In the genomic region with DNA sequence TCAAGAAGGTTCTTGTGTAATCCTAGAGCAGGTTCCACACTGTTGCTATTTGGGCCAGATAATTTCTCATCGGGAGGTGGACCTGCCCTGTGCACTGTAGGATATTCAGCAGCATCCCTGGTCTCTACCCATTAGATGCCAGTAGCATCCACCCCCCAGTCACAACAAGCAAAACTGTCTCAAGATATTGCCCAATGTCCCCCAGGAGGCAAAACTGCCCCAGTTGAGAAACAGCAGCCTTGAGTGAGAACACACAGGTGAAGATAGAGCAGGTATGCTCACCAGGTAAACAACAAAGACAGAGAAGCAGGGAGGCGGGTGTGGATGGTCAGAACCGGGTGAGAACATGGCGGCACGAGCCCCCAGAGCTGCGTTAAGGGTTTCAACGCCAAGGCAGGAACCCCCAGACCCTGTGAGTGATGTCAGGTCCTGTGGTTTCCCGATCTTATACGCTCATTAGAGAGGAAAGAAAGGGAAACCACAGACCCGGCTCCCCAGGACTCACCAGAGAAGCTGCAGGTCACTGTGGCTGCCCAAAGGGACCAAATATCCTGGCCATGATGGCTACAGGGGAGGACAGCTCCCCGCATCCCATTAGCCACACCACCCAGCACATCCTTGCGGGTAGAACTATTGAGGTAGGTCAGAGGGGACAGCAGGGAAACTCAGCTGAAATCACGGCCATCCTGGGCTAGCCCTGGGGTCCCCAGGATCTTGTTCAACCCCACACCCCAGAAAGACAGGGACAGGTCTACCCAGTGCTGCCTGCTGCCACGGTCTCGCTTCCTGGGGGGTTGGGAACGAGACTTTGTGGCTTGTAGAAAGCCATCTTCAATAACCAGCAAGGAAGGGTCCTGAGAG, we compare ENCODE assay signal across 9 cellular contexts. TPM values are rescaled to one million over a fixed set of nuclear protein-coding genes. Genes with fewer than 3 reads are reported as not detected.
A peak's percentile ranks its signal among the peaks of the same experiment; 100 is the strongest.
DNase-seq lines count a peak whose midpoint lies in the region; ATAC-seq, FAIRE-seq and TF ChIP-seq lines count a peak whose summit lies in the region.
"Had no signal": no experiment of that assay in that cellular context is flagged by ENCODE, and none has a peak within 500 bp of the region (broad histone marks: within the 10 kb centered on the region; RNA-seq: fewer than 3 reads in every experiment).

No MANE protein-coding gene starts in this region.

- peaks cover 27% of the 10 kb centered on the region for H3K4me1 ChIP-seq in GM12878 (ENCODE audit: control insufficient read depth, insufficient read depth, low read length)
- H3K4me1 ChIP-seq in trophoblast cell (ENCODE audit: control insufficient read depth in 1 of 2, insufficient read depth in 2 of 2, low read length in 2 of 2), result peaks cover 45 to 49% of the 10 kb centered on the region in 2 experiments

- H3K9ac ChIP-seq in GM12878 (ENCODE audit: control insufficient read depth, insufficient read depth, low read length), result peak overlapping the region; percentile 73
- no peak overlapping the region for H3K9ac ChIP-seq in trophoblast cell (ENCODE audit: low read length)

- H3K27me3 ChIP-seq in GM12878 (replicated peaks in 1 of 2; ENCODE audit: control insufficient read depth in 2 of 2, insufficient read depth in 2 of 2, low read length in 1 of 2) (no peaks in the 10 kb centered on the region), trophoblast cell (ENCODE audit: insufficient read depth, low read length) (no peaks in the 10 kb centered on the region)

- H3K23ac ChIP-seq in trophoblast cell (ENCODE audit: low read length), result no peak overlapping the region

- peak overlapping the region; percentile 88 for H3K4me2 ChIP-seq in GM12878 (ENCODE audit: control insufficient read depth, insufficient read depth)
- no peak overlapping the region for H3K4me2 ChIP-seq in trophoblast cell (ENCODE audit: low read length)

- peak overlapping the region; percentile 86 for H3K18ac ChIP-seq in trophoblast cell (ENCODE audit: low read length)

- H2BK5ac ChIP-seq in trophoblast cell (ENCODE audit: low read depth, low read length, poor library complexity), result peak overlapping the region; percentile 18

- H4K91ac ChIP-seq in trophoblast cell (ENCODE audit: low read depth, low read length), result peak overlapping the region; percentile 92

- no peak for TF ChIP-seq RAD21 in GM12878 (IDR thresholded peaks at IDR 0.05; ENCODE audit: insufficient read depth, low read depth, low read length)

- H3K14ac ChIP-seq in trophoblast cell (ENCODE audit: low read length), result peak overlapping the region; percentile 25

- no peak overlapping the region for H4K12ac ChIP-seq in trophoblast cell (ENCODE audit: low read depth, low read length)

- intact Hi-C loops in GM12878 (cut with micrococcal nuclease; ENCODE audit: unreplicated experiment), result loop anchor here (2.0 kb wide), 1 partner anchor 20 kb away; no protein-coding TSS in a partner anchor

- peak overlapping the region; percentile 22 for H2BK120ac ChIP-seq in trophoblast cell (ENCODE audit: insufficient read depth, low read length, poor library complexity)

- RAD21 ChIA-PET in GM12878 (lab: Charles Lee; ENCODE audit: unreplicated experiment), result interaction anchor here (0.7 to 2.2 kb wide), 14 partner anchors 8 to 99 kb away, joined by 3 to 16 read pairs (median 4); a partner anchor contains a TSS

- no peaks in the 10 kb centered on the region for H4K20me1 ChIP-seq in GM12878 (ENCODE audit: control insufficient read depth, insufficient read depth)

- H3K36me3 ChIP-seq in GM12878 (ENCODE audit: control insufficient read depth in 2 of 2, insufficient read depth in 2 of 2, low read length in 1 of 2) (peaks cover 0 to 6% of the 10 kb centered on the region in 2 experiments; a peak in 2 of 4 replicates), trophoblast cell (ENCODE audit: control insufficient read depth in 1 of 2, insufficient read depth in 2 of 2, low read length in 2 of 2) (peaks cover 16 to 17% of the 10 kb centered on the region in 2 experiments)

- H3K4me3 ChIP-seq in GM12878, result peak overlapping the region; percentile 59; the same call in 1 of the 2 replicates
- H3K4me3 ChIP-seq in trophoblast cell (ENCODE audit: low read depth, low read length), result no peak overlapping the region

- POLR2A ChIA-PET in GM12878 (lab: Charles Lee), result interaction anchor here (0.6 to 3.9 kb wide), 10 partner anchors 9 to 72 kb away, joined by 3 to 28 read pairs (median 6); no protein-coding TSS in a partner anchor

- H3K79me2 ChIP-seq in GM12878 (ENCODE audit: control insufficient read depth, insufficient read depth, low read length) (peaks cover 10% of the 10 kb centered on the region), trophoblast cell (ENCODE audit: control insufficient read depth, insufficient read depth, low read length, poor library complexity) (peaks cover 18% of the 10 kb centered on the region)

- in situ Hi-C loops in GM12878 (cut with MboI), result no loop called here

- H2AFZ ChIP-seq in GM12878 (ENCODE audit: control insufficient read depth, low read depth, low read length) (peak overlapping the region; percentile 35), trophoblast cell (ENCODE audit: insufficient read depth, low read length, poor library complexity) (no peak overlapping the region)

- CTCF ChIA-PET in GM12878 (lab: Yijun Ruan, JAX), result interaction anchor here (0.9 to 3.8 kb wide), 9 partner anchors 9 to 564 kb away, joined by 3 to 28 read pairs (median 5); a partner anchor contains a TSS

- peak overlapping the region; percentile 87 for H3K4ac ChIP-seq in trophoblast cell (ENCODE audit: low read depth, low read length)

- peak overlapping the region; percentile 15 for H4K8ac ChIP-seq in trophoblast cell (ENCODE audit: low read depth, low read length)

- peak overlapping the region; percentile 20 for H2BK12ac ChIP-seq in trophoblast cell (ENCODE audit: low read length)

- TF ChIP-seq CTCF in GM12878 (IDR thresholded peaks at IDR 0.05 in 2 of 3, conservative IDR thresholded peaks at IDR 0.05 in 1 of 3; ENCODE audit: control insufficient read depth in 2 of 3, extremely low read depth in 1 of 3, insufficient read depth in 1 of 3, low read depth in 3 of 3, low read length in 3 of 3) (no peak), omental fat pad (IDR thresholded peaks at IDR 0.05) (no peak)

- peak overlapping the region; percentile 14 for H2AK5ac ChIP-seq in trophoblast cell (ENCODE audit: low read length)

- TF ChIP-seq POLR2A in GM12878 (IDR thresholded peaks at IDR 0.05; ENCODE audit: low read depth, low read length), result no peak

- DNase-seq in GM12878 (ENCODE audit: low read depth, low spot score), result no peak
- DNase-seq in trophoblast cell, result peak; percentile 53 to 65
- no peak for DNase-seq in Kasumi-1 (lab: John Stamatoyannopoulos, UW)
- DNase-seq in omental fat pad (ENCODE audit: low spot score), result no peak
- DNase-seq in H4 (ENCODE audit: low spot score), result no peak
- DNase-seq in NCI-H345 treated with DMSO at 0.1 percent for 48 hours (lab: John Stamatoyannopoulos, UW; ENCODE audit: unreplicated experiment), result no peak

- H3K79me1 ChIP-seq in trophoblast cell (ENCODE audit: low read length), result peaks cover 26% of the 10 kb centered on the region

- no TSS peak for BruUV-seq in GM12878 (replicated peaks; lab: Mats Ljungman, UMichigan)

- 0% methylated on average over 16 of the region's 16 CpGs for WGBS in GM12878 (ENCODE audit: insufficient coverage, insufficient replicate concordance, low lambda C conversion rate, missing lambda C conversion rate)
- WGBS in trophoblast cell (ENCODE audit: extremely low coverage, insufficient coverage, insufficient read length), result no CpG with 5 or more reads among the region's 16 CpGs

- H3K9me3 ChIP-seq in GM12878 (replicated peaks; ENCODE audit: control insufficient read depth, insufficient read depth, low read length) (no peaks in the 10 kb centered on the region), trophoblast cell (ENCODE audit: insufficient read depth, low read depth, low read length) (peaks cover 2% of the 10 kb centered on the region)

- H3K27ac ChIP-seq in GM12878 (ENCODE audit: control insufficient read depth, insufficient read depth) (peak overlapping the region; percentile 87), trophoblast cell (ENCODE audit: low read depth, low read length) (peak overlapping the region; percentile 2)

- FAIRE-seq in GM12878 (lab: Jason Lieb, UNC), result peak; percentile 74

- TF ChIP-seq EP300 in GM12878 (IDR thresholded peaks at IDR 0.05; ENCODE audit: borderline replicate concordance in 1 of 2, control insufficient read depth in 1 of 2, low read depth in 2 of 2, low read length in 2 of 2), result no peak

- SMC1A ChIA-PET in GM12878 (lab: Charles Lee; ENCODE audit: uncharacterized antibody, unreplicated experiment), result interaction anchor here (0.6 to 2.9 kb wide), 17 partner anchors 9 to 564 kb away, joined by 3 to 21 read pairs (median 5); no protein-coding TSS in a partner anchor

- ATAC-seq in GM19324 (IDR thresholded peaks at IDR 0.05; ENCODE audit: low FRiP score, unreplicated experiment) (peak; percentile 30), HG03045 (IDR thresholded peaks at IDR 0.05; ENCODE audit: unreplicated experiment) (peak; percentile 38), GM12878 (peak; percentile 61), omental fat pad (ENCODE audit: low FRiP score) (no peak)

RNA-seq across cellular contexts. Expression of a gene that starts 21.2 kb away (rescaled TPM):
- total RNA-seq in GM12878 (2013; cell fraction: nucleolus; rRNA removed), result 31.6 and 35.8 TPM in 2 replicates
- total RNA-seq in GM12878 (2014; rRNA removed) (2.7 and 3.1 TPM in 2 replicates), GM12878 (2014; rRNA removed; fragmentation: Illumina TruSeq; extraction: Trizol) (0.97 and 1.3 TPM in 2 replicates), GM12878 (2021) (3.0 and 3.5 TPM in 2 replicates), omental fat pad (100 to 1,000 TPM; 137 to 224 (median 181) TPM)
- 0.71 TPM for polyA plus RNA-seq in GM12878 (2011; ENCODE audit: low read depth)
- polyA plus RNA-seq in GM12878 (2011; rRNA removed) (5.9 and 7.1 TPM in 2 replicates), GM12878 (2014; fragmentation: Illumina TruSeq; extraction: Trizol) (1.4 TPM in 2 replicates), GM12878 (2014; fragmentation: Nextera tagmentation; extraction: Ambion mirVana) (under 1 TPM; 0.05 to 0.20 TPM), GM12878 (2014; rRNA removed) (2.5 and 2.8 TPM in 2 replicates), GM12878 (2016; fragmentation: Nextera tagmentation; extraction: Ambion mirVana) (1 to 10 TPM; 3.7 to 3.8 TPM)
- polyA plus RNA-seq in GM12878 (2011; cell fraction: cytosol; rRNA removed), result 8.1 and 10.0 TPM in 2 replicates
- 11.7 and 13.6 TPM in 2 replicates for polyA plus RNA-seq in GM12878 (2011; cell fraction: nucleus; rRNA removed)
- 1.1 and 2.5 TPM in 2 replicates for polyA plus RNA-seq in GM12878 (2012)
- 9.4 and 26.8 TPM in 2 replicates for polyA minus RNA-seq in GM12878 (2011; rRNA and poly(A)+ RNA removed)
- polyA minus RNA-seq in GM12878 (2011; cell fraction: cytosol; rRNA and poly(A)+ RNA removed), result 6.2 and 7.5 TPM in 2 replicates
- polyA minus RNA-seq in GM12878 (2011; cell fraction: nucleus; rRNA and poly(A)+ RNA removed), result 13.8 and 28.0 TPM in 2 replicates
- 31.8 and 33.8 TPM in 2 replicates for polyA plus RNA-seq in trophoblast cell (2013)
- 29.8 and 30.9 TPM in 2 replicates for total RNA-seq in H4 (2014; rRNA removed; shearing (Covaris generic))

RNA-seq across cellular contexts. Expression of a gene that starts 28.9 kb away (rescaled TPM):
- not detected in 2 replicates for total RNA-seq in GM12878 (2013; cell fraction: nucleolus; rRNA removed)
- total RNA-seq in GM12878 (2014; rRNA removed) (not detected in 2 replicates), GM12878 (2014; rRNA removed; fragmentation: Illumina TruSeq; extraction: Trizol) (not detected in 2 replicates), GM12878 (2021) (not detected in 2 replicates), omental fat pad (under 1 TPM in 1 of 4 donors, not detected in 3; 0.65 TPM)
- not detected for polyA plus RNA-seq in GM12878 (2011; ENCODE audit: low read depth)
- polyA plus RNA-seq in GM12878 (2011; rRNA removed) (not detected in 2 replicates), GM12878 (2014; fragmentation: Illumina TruSeq; extraction: Trizol) (not detected in 2 replicates), GM12878 (2014; fragmentation: Nextera tagmentation; extraction: Ambion mirVana) (not detected), GM12878 (2014; rRNA removed) (not detected in 2 replicates), GM12878 (2016; fragmentation: Nextera tagmentation; extraction: Ambion mirVana) (not detected)
- 0.15 TPM in 1 of 2 replicates, not detected in the other for polyA plus RNA-seq in GM12878 (2011; cell fraction: cytosol; rRNA removed)
- polyA plus RNA-seq in GM12878 (2011; cell fraction: nucleus; rRNA removed), result not detected in 2 replicates
- polyA plus RNA-seq in GM12878 (2012), result not detected in 2 replicates
- polyA minus RNA-seq in GM12878 (2011; rRNA and poly(A)+ RNA removed), result not detected in 2 replicates
- not detected in 2 replicates for polyA minus RNA-seq in GM12878 (2011; cell fraction: cytosol; rRNA and poly(A)+ RNA removed)
- not detected in 2 replicates for polyA minus RNA-seq in GM12878 (2011; cell fraction: nucleus; rRNA and poly(A)+ RNA removed)
- polyA plus RNA-seq in trophoblast cell (2013), result not detected in 2 replicates
- not detected in 2 replicates for total RNA-seq in H4 (2014; rRNA removed; shearing (Covaris generic))
- total RNA-seq: LHCN-M2 had no signal

Comparison
In these comparisons a context has a peak if more than half of its experiments do, and no peak if none do; other contexts are left out.
1. DNase-seq: peak in trophoblast cell (2 of 2); none in GM12878 (single experiment), Kasumi-1 (0 of 2), omental fat pad (single experiment), H4 (single experiment) and NCI-H345 treated with DMSO at 0.1 percent for 48 hours (single experiment).